Comparison of ENCODE assay signal across 8 cellular contexts in the genomic region with DNA sequence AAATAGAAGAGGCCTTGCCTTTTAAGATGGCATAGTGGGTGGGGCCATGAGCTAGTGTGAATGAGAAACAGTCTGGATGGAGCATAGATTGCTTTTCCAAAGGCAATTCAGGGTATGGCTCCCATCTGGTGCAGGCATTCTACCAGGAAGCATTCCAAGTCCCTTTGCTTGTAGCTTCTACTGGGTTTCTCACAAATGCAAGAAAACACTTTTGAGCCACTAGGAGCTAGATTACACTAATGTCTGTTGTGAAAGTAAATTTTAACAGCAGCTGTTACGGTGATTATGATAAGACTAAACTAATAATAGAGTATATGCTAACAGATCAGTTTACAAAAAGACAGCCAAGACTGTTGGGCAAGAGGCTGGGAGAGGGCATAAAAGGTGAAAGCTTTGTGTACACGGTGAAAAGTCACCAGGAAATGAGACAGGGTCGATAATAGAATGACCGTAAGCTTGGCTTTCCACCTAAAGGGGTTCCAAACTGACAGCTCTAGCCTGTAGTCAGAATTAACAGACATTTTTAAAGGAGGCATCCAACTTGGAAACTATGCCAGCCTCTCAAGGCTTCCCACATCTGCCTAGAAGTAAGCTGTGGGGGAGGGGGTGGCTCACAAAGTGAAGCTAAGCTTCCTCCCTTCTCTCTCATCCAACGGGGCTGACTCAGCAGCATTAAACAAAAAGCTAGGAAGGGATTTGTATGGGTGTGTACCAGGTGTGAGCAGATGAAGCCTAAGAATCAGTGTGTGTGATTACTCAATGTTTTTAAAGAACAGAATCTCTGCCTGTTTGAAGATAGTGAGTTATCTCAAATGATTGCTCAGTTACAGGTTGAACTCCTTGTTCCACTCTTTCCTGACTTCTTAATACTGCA.
DNase-seq lines count a peak whose midpoint lies in the region; ATAC-seq and TF ChIP-seq lines count a peak whose summit lies in the region.

No MANE protein-coding gene starts in this region.

- H3K27me3 Mint-ChIP-seq in progenitor cell of endocrine pancreas, result peaks cover 17% of the 10 kb centered on the region

- peak; percentile 7 for DNase-seq in ELR (ENCODE audit: low read depth)
- peak; percentile 75 for DNase-seq in NCI-H82 (lab: John Stamatoyannopoulos, UW)
- DNase-seq in fibroblast of gingiva (ENCODE audit: low read depth), result peak; percentile 90
- DNase-seq in progenitor cell of endocrine pancreas (ENCODE audit: low spot score, unreplicated experiment), result peak; percentile 17
- no peak for DNase-seq in NCI-H187 treated with DMSO at 0.1 percent for 48 hours (lab: John Stamatoyannopoulos, UW)
- DNase-seq in GM10248 (ENCODE audit: extremely low spot score), result no peak
- no peak for DNase-seq in hepatic stellate cell (ENCODE audit: low spot score)

- peak overlapping the region; percentile 87 for H3K27ac Mint-ChIP-seq in progenitor cell of endocrine pancreas

- H3K4me3 Mint-ChIP-seq in progenitor cell of endocrine pancreas (ENCODE audit: low read depth), result no peak overlapping the region

- peaks cover 15% of the 10 kb centered on the region for H3K4me1 Mint-ChIP-seq in progenitor cell of endocrine pancreas (ENCODE audit: low read depth)

- TF ChIP-seq CTCF in progenitor cell of endocrine pancreas (IDR thresholded peaks at IDR 0.05; ENCODE audit: unreplicated experiment), result no peak
- no peak for TF ChIP-seq CTCF in GM10248 (IDR thresholded peaks at IDR 0.05; ENCODE audit: control extremely low read depth, extremely low read depth, low read depth, missing control alignments)

- CTCF ChIA-PET in GM10248 (lab: Yijun Ruan, JAX), result interaction anchor here (1.0 to 2.6 kb wide), 4 partner anchors 11 to 132 kb away, joined by 3 to 9 read pairs (median 4); no protein-coding TSS in a partner anchor

- POLR2A ChIA-PET in GM10248 (lab: Yijun Ruan, JAX), result no interaction called here

- peaks cover 10% of the 10 kb centered on the region for H3K9me3 Mint-ChIP-seq in progenitor cell of endocrine pancreas (ENCODE audit: low read depth)

- H3K36me3 Mint-ChIP-seq in progenitor cell of endocrine pancreas (ENCODE audit: insufficient read depth), result peaks cover 13% of the 10 kb centered on the region

- ATAC-seq in GM18867 (IDR thresholded peaks at IDR 0.05; ENCODE audit: unreplicated experiment), result no peak

Comparison
In these comparisons a context has a peak if more than half of its experiments do, and no peak if none do; other contexts are left out.
1. DNase-seq: peak in ELR (single experiment), NCI-H82 (single experiment), fibroblast of gingiva (single experiment) and progenitor cell of endocrine pancreas (single experiment); none in NCI-H187 treated with DMSO at 0.1 percent for 48 hours (single experiment), GM10248 (single experiment) and hepatic stellate cell (single experiment).